In the genomic region with DNA sequence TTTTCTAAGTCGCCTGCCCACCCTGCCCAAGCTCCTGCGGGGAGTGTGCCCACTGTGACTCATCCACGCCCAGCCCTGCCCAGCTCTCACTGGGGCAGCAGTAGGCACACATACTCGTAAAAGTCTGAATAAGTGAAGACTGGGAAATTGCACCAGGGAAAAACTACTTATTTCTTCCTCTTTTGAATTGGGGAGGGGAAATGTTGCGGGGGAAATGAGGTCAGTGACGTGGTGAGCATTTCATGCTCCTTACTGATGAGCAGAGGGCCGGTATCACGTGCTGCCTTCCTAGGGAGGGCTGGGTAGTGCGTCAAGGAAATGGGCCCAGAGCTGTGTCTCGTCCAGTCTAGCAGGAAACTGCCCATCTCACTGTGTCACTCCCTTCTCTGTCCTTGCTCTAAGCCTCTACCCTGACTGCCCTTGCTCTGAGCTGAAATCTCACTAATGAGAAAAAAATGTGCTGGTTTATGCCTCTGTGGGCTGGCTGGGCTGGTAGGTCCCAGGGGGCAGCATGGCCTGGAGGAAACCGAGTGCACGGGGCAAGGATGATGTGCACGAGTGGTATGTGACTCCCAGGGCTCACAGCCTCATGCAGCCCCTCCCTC, we compare ENCODE assay signal across 8 cellular contexts. TPM values are rescaled to one million over a fixed set of nuclear protein-coding genes. Genes with fewer than 3 reads are reported as not detected.
DNase-seq lines count a peak whose midpoint lies in the region; ATAC-seq and TF ChIP-seq lines count a peak whose summit lies in the region.

No MANE protein-coding gene starts in this region.

- peak in 2 of 11 experiments; percentile 10 to 25 for TF ChIP-seq CTCF in spleen (IDR thresholded peaks at IDR 0.05 in 8 of 11, conservative IDR thresholded peaks at IDR 0.05 in 3 of 11)

- ATAC-seq in GM21786 (IDR thresholded peaks at IDR 0.05; ENCODE audit: unreplicated experiment) (peak; percentile 48), GM21576 (IDR thresholded peaks at IDR 0.05; ENCODE audit: unreplicated experiment) (no peak)

- no peaks in the 10 kb centered on the region for H3K27me3 Mint-ChIP-seq in T-helper 2 cell treated with Interferon-gamma antibody and Interleukin-4, amounts not matched to agents 5 μg/mL and 100 μg/mL, for 36 hours (ENCODE audit: low read depth)

- WGBS in spleen, 5 donors = 14 to 21% (median 17%) methylated on average over 13 of the region's 13 CpGs

- H3K4me1 Mint-ChIP-seq in T-helper 2 cell treated with Interferon-gamma antibody and Interleukin-4, amounts not matched to agents 5 μg/mL and 100 μg/mL, for 36 hours (ENCODE audit: low read depth) = peaks cover 78% of the 10 kb centered on the region

- H3K9me3 Mint-ChIP-seq in T-helper 2 cell treated with Interferon-gamma antibody and Interleukin-4, amounts not matched to agents 5 μg/mL and 100 μg/mL, for 36 hours = peaks cover 5% of the 10 kb centered on the region

- TF ChIP-seq POLR2A in spleen (IDR thresholded peaks at IDR 0.05) = peak in 1 of 3 donors; percentile 35

- H3K27ac Mint-ChIP-seq in T-helper 2 cell treated with Interferon-gamma antibody and Interleukin-4, amounts not matched to agents 5 μg/mL and 100 μg/mL, for 36 hours = peak overlapping the region; percentile 60

- no peaks in the 10 kb centered on the region for H3K27me3 ChIP-seq in spleen (replicated peaks in 1 of 7)

- peak overlapping the region; percentile 1 for H3K4me3 Mint-ChIP-seq in T-helper 2 cell treated with Interferon-gamma antibody and Interleukin-4, amounts not matched to agents 5 μg/mL and 100 μg/mL, for 36 hours

- no peaks in the 10 kb centered on the region for H3K36me3 ChIP-seq in spleen

- peak overlapping the region; percentile 79 to 99 (median 96) for H3K27ac ChIP-seq in spleen

- intact Hi-C loops in spleen (cut with DNase I; ENCODE audit: low total_unique reads) = no loop called here

- H3K4me3 ChIP-seq in spleen = peak overlapping the region in 1 of 8 donors; percentile 61

- H3K4me1 ChIP-seq in spleen = peaks cover 61 to 100% (median 82%) of the 10 kb centered on the region in 6 donors

- peaks cover 0 to 6% (median 0%) of the 10 kb centered on the region in 8 donors for H3K9me3 ChIP-seq in spleen

- peaks cover 11% of the 10 kb centered on the region for H3K36me3 Mint-ChIP-seq in T-helper 2 cell treated with Interferon-gamma antibody and Interleukin-4, amounts not matched to agents 5 μg/mL and 100 μg/mL, for 36 hours (ENCODE audit: low read depth)

- DNase-seq in AG08395 (ENCODE audit: low spot score) (peak; percentile 96), foreskin melanocyte (peak; percentile 19), spleen (peak; percentile 93), RPMI8226 (no peak), cerebellar cortex (ENCODE audit: low spot score) (no peak)
- no peak for DNase-seq in T-helper 2 cell treated with Interferon-gamma antibody and Interleukin-4, amounts not matched to agents 5 μg/mL and 100 μg/mL, for 36 hours (ENCODE audit: low spot score)

RNA-seq across cellular contexts. Expression of a gene that starts 13.5 kb away (rescaled TPM):
- total RNA-seq in spleen = 100 to 1,000 TPM; 142 to 233 (median 183) TPM
- 10 to 100 TPM; 28.5 to 63.2 (median 36.8) TPM for polyA plus RNA-seq in spleen

Comparison
In these comparisons a context has a peak if more than half of its experiments do, and no peak if none do; other contexts are left out.
1. DNase-seq: peak in AG08395 (single experiment), foreskin melanocyte (single experiment) and spleen (single experiment); none in T-helper 2 cell treated with Interferon-gamma antibody and Interleukin-4, amounts not matched to agents 5 μg/mL and 100 μg/mL, for 36 hours (single experiment), RPMI8226 (single experiment) and cerebellar cortex (single experiment).